17 cellular contexts compared by ENCODE assay signal in the genomic region with DNA sequence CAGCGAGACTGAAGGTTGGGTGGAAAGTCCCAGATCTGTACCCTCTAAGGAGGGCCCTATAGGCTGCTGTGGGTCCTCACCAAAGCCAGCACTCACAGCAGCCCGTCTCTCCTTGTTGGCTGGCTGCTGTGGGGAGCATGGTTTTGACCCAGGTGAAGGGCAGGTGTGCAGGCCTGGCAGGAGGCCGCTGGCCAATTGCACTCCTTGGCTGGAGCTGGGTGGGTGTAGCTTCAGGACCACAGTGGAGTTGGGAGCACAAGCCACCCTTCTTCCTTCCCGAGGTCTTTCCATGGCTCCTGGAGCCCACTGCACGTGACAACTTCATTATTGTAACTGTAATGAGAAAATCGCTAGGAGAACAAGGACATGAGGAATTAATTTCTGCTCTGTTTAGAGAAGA.
"Had no signal": no experiment of that assay in that cellular context is flagged by ENCODE, and none has a peak within 500 bp of the region (broad histone marks: within the 10 kb centered on the region; RNA-seq: fewer than 3 reads in every experiment).

No MANE protein-coding gene starts in this region.

- ATAC-seq: activated CD8-positive, alpha-beta T cell treated with anti-CD3 and anti-CD28 coated beads for 36 hours; foreskin keratinocyte; right cardiac atrium had no signal

- H3K9me3 ChIP-seq: prostate gland, uterus had no signal

- H3K27ac ChIP-seq: foreskin keratinocyte, left lung, tibial nerve, uterus had no signal

- H3K4me1 ChIP-seq: foreskin keratinocyte, left lung, prostate gland, tibial nerve, uterus had no signal

- H3K4me3 ChIP-seq: dorsolateral prefrontal cortex, left lung, prostate gland, tibial nerve, uterus had no signal

- H3K27me3 ChIP-seq: foreskin keratinocyte, tibial nerve, uterus had no signal

- H3K36me3 ChIP-seq: left lung, prostate gland, tibial nerve, uterus had no signal

- DNase-seq: activated CD4-positive, alpha-beta T cell treated with anti-CD3 and anti-CD28 coated beads, Interleukin-2, amount 10 ng/mL, durations not matched to agents 24 days and 14 days; activated CD4-positive, CD25-positive, alpha-beta regulatory T cell; activated CD8-positive, alpha-beta T cell treated with anti-CD3 and anti-CD28 coated beads for 36 hours; activated naive CD4-positive, alpha-beta T cell treated with Interleukin-2 at 50 U/mL for 16 hours; activated naive CD8-positive, alpha-beta T cell treated with anti-CD3 and anti-CD28 coated beads, Interleukin-2, amount 10 ng/mL, durations not matched to agents 7 days and 5 days; activated T-cell treated with anti-CD3 and anti-CD28 coated beads, Interleukin-2, amount 50 U/mL, for 24 hours; amygdala; dorsolateral prefrontal cortex; glutamatergic neuron; hypothalamus; left lung; right cardiac atrium; T-helper 9 cell; uterus had no signal
